ENCODE assay signal across 1 cellular context in the genomic region with DNA sequence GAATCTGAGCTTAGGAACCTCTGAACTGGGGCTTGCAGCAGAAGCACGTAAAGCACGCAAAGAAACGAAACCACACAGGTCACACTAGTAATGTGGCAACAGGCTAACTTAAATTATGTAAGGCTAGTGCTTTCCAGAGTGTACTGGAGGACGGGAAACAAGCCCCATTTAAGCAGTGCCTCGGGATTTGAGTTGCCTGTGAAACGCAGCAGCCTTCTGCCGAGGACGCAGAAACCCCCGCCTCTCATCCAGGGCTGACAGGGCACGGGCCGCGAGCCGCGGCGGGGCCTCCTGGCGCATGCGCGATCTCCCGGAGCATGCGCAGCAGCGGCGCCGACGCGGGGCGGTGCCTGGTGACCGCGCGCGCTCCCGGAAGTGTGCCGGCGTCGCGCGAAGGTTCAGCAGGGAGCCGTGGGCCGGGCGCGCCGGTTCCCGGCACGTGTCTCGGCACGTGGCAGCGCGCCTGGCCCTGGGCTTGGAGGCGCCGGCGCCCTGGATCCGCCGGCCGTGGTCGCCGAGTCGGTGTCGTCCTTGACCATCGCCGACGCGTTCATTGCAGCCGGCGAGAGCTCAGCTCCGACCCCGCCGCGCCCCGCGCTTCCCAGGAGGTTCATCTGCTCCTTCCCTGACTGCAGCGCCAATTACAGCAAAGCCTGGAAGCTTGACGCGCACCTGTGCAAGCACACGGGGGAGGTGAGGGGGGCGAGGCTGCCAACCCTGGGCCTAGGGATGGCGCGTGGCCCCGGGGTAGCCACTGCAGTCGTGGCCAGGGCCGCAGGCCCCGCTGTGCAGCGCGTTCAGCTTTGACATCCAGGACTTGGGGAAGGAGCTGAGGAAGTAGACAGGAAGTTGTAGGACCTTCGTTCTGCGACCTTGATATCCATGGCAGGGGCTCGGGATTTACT.
TF ChIP-seq lines count a peak whose summit lies in the region.

Gene GTF3A (plus strand): TSS at position 374 of the 905 bp plus-strand sequence.

TF ChIP-seq in K562, 482 proteins besides CTCF, POLR2A, EP300 and RAD21 (continued from another document and continues in another):
- TF ChIP-seq, protein P1, sequence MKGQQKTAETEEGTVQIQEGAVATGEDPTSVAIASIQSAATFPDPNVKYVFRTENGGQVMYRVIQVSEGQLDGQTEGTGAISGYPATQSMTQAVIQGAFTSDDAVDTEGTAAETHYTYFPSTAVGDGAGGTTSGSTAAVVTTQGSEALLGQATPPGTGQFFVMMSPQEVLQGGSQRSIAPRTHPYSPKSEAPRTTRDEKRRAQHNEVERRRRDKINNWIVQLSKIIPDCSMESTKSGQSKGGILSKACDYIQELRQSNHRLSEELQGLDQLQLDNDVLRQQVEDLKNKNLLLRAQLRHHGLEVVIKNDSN (CRISPR knock-in tag; IDR thresholded peaks at IDR 0.05) = peak; percentile 40; the same call in 1 of the 2 replicates
- TF ChIP-seq SOX6 (IDR thresholded peaks at IDR 0.05) = no peak
- TF ChIP-seq E2F3 (CRISPR knock-in tag; IDR thresholded peaks at IDR 0.05) = 0 out of 2 replicates have a peak, but pooled peaks have one; percentile 72
- no peak for TF ChIP-seq ARID2 (IDR thresholded peaks at IDR 0.05)
- TF ChIP-seq MEIS2 (IDR thresholded peaks at IDR 0.05; ENCODE audit: partially characterized antibody) = peak; percentile 98
- TF ChIP-seq ATF7 (IDR thresholded peaks at IDR 0.05) = peak; percentile 48; the same call in 1 of the 2 replicates
- TF ChIP-seq SAP30 (IDR thresholded peaks at IDR 0.05; ENCODE audit: borderline replicate concordance, insufficient read depth, low read depth, low read length, poor library complexity, severe bottlenecking) = peak; percentile 90
- TF ChIP-seq, protein P2, sequence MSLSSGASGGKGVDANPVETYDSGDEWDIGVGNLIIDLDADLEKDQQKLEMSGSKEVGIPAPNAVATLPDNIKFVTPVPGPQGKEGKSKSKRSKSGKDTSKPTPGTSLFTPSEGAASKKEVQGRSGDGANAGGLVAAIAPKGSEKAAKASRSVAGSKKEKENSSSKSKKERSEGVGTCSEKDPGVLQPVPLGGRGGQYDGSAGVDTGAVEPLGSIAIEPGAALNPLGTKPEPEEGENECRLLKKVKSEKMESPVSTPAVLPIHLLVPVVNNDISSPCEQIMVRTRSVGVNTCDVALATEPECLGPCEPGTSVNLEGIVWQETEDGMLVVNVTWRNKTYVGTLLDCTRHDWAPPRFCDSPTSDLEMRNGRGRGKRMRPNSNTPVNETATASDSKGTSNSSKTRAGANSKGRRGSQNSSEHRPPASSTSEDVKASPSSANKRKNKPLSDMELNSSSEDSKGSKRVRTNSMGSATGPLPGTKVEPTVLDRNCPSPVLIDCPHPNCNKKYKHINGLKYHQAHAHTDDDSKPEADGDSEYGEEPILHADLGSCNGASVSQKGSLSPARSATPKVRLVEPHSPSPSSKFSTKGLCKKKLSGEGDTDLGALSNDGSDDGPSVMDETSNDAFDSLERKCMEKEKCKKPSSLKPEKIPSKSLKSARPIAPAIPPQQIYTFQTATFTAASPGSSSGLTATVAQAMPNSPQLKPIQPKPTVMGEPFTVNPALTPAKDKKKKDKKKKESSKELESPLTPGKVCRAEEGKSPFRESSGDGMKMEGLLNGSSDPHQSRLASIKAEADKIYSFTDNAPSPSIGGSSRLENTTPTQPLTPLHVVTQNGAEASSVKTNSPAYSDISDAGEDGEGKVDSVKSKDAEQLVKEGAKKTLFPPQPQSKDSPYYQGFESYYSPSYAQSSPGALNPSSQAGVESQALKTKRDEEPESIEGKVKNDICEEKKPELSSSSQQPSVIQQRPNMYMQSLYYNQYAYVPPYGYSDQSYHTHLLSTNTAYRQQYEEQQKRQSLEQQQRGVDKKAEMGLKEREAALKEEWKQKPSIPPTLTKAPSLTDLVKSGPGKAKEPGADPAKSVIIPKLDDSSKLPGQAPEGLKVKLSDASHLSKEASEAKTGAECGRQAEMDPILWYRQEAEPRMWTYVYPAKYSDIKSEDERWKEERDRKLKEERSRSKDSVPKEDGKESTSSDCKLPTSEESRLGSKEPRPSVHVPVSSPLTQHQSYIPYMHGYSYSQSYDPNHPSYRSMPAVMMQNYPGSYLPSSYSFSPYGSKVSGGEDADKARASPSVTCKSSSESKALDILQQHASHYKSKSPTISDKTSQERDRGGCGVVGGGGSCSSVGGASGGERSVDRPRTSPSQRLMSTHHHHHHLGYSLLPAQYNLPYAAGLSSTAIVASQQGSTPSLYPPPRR (CRISPR knock-in tag; IDR thresholded peaks at IDR 0.05; ENCODE audit: borderline replicate concordance) = peak; percentile 19; the same call in 1 of the 2 replicates
- TF ChIP-seq L3MBTL2 (IDR thresholded peaks at IDR 0.05) = peak; percentile 97
- TF ChIP-seq MYC (IDR thresholded peaks at IDR 0.05; ENCODE audit: low read depth, low read length) = peak; percentile 98
- 0 out of 2 replicates have a peak, but pooled peaks have one; percentile 40 for TF ChIP-seq MYC (CRISPR knock-in tag; IDR thresholded peaks at IDR 0.05; ENCODE audit: borderline replicate concordance, low read depth)
- TF ChIP-seq ZNF311 (CRISPR knock-in tag; IDR thresholded peaks at IDR 0.05) = 0 out of 2 replicates have a peak, but pooled peaks have one; percentile 26
- peak; percentile 44; the same call in 1 of the 2 replicates for TF ChIP-seq POLR2AphosphoS5 (IDR thresholded peaks at IDR 0.05; ENCODE audit: control insufficient read depth, insufficient read depth, low read depth, low read length)
- peak; percentile 43; the same call in 1 of the 2 replicates for TF ChIP-seq IRF2 (CRISPR knock-in tag; IDR thresholded peaks at IDR 0.05)
- peak; percentile 72 for TF ChIP-seq FIP1L1 (IDR thresholded peaks at IDR 0.05; ENCODE audit: low read depth, low read length, poor library complexity, severe bottlenecking)
- TF ChIP-seq LARP7 (IDR thresholded peaks at IDR 0.05) = no peak
- TF ChIP-seq GABPB1 (CRISPR knock-in tag; IDR thresholded peaks at IDR 0.05) = peak; percentile 62
- TF ChIP-seq, protein P3, sequence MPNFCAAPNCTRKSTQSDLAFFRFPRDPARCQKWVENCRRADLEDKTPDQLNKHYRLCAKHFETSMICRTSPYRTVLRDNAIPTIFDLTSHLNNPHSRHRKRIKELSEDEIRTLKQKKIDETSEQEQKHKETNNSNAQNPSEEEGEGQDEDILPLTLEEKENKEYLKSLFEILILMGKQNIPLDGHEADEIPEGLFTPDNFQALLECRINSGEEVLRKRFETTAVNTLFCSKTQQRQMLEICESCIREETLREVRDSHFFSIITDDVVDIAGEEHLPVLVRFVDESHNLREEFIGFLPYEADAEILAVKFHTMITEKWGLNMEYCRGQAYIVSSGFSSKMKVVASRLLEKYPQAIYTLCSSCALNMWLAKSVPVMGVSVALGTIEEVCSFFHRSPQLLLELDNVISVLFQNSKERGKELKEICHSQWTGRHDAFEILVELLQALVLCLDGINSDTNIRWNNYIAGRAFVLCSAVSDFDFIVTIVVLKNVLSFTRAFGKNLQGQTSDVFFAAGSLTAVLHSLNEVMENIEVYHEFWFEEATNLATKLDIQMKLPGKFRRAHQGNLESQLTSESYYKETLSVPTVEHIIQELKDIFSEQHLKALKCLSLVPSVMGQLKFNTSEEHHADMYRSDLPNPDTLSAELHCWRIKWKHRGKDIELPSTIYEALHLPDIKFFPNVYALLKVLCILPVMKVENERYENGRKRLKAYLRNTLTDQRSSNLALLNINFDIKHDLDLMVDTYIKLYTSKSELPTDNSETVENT (CRISPR knock-in tag; IDR thresholded peaks at IDR 0.05) = peak; percentile 71; the same call in 1 of the 2 replicates
- TF ChIP-seq RBBP5 (IDR thresholded peaks at IDR 0.05; ENCODE audit: borderline replicate concordance, insufficient read depth, low read length, poor library complexity, severe bottlenecking) = peak; percentile 75
- TF ChIP-seq KAT2B (IDR thresholded peaks at IDR 0.05; ENCODE audit: low read depth, low read length) = no peak
- TF ChIP-seq POLR2G (IDR thresholded peaks at IDR 0.05; ENCODE audit: low read depth, low read length) = peak; percentile 83
- peak; percentile 93 for TF ChIP-seq NR3C1 (CRISPR knock-in tag; IDR thresholded peaks at IDR 0.05)
- 0 out of 2 replicates have a peak, but pooled peaks have one; percentile 24 for TF ChIP-seq NBN (IDR thresholded peaks at IDR 0.05; ENCODE audit: low read depth)
- no peak for TF ChIP-seq GTF2A2 (tag; IDR thresholded peaks at IDR 0.05)
- TF ChIP-seq ATF1 (CRISPR knock-in tag; IDR thresholded peaks at IDR 0.05) = no peak
- peak; percentile 52 for TF ChIP-seq ATF1 (tag; IDR thresholded peaks at IDR 0.05)
- TF ChIP-seq, protein P4, sequence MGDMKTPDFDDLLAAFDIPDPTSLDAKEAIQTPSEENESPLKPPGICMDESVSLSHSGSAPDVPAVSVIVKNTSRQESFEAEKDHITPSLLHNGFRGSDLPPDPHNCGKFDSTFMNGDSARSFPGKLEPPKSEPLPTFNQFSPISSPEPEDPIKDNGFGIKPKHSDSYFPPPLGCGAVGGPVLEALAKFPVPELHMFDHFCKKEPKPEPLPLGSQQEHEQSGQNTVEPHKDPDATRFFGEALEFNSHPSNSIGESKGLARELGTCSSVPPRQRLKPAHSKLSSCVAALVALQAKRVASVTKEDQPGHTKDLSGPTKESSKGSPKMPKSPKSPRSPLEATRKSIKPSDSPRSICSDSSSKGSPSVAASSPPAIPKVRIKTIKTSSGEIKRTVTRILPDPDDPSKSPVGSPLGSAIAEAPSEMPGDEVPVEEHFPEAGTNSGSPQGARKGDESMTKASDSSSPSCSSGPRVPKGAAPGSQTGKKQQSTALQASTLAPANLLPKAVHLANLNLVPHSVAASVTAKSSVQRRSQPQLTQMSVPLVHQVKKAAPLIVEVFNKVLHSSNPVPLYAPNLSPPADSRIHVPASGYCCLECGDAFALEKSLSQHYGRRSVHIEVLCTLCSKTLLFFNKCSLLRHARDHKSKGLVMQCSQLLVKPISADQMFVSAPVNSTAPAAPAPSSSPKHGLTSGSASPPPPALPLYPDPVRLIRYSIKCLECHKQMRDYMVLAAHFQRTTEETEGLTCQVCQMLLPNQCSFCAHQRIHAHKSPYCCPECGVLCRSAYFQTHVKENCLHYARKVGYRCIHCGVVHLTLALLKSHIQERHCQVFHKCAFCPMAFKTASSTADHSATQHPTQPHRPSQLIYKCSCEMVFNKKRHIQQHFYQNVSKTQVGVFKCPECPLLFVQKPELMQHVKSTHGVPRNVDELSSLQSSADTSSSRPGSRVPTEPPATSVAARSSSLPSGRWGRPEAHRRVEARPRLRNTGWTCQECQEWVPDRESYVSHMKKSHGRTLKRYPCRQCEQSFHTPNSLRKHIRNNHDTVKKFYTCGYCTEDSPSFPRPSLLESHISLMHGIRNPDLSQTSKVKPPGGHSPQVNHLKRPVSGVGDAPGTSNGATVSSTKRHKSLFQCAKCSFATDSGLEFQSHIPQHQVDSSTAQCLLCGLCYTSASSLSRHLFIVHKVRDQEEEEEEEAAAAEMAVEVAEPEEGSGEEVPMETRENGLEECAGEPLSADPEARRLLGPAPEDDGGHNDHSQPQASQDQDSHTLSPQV (IDR thresholded peaks at IDR 0.05) = peak; percentile 90
- peak; percentile 55 for TF ChIP-seq SUPT5H (IDR thresholded peaks at IDR 0.05)
- no peak for TF ChIP-seq ZNF133 (CRISPR knock-in tag; IDR thresholded peaks at IDR 0.05)
- peak; percentile 82 for TF ChIP-seq RBFOX2 (IDR thresholded peaks at IDR 0.05; ENCODE audit: low read depth, low read length)
- peak; percentile 94 for TF ChIP-seq CXXC5 (CRISPR knock-in tag; IDR thresholded peaks at IDR 0.05)
- TF ChIP-seq EP400 (IDR thresholded peaks at IDR 0.05) = peak; percentile 78; the same call in 1 of the 2 replicates
- peak; percentile 64 for TF ChIP-seq CTBP1 (IDR thresholded peaks at IDR 0.05; ENCODE audit: borderline replicate concordance)
- TF ChIP-seq, protein P5, sequence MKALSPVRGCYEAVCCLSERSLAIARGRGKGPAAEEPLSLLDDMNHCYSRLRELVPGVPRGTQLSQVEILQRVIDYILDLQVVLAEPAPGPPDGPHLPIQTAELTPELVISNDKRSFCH (CRISPR knock-in tag; IDR thresholded peaks at IDR 0.05) = no peak
- TF ChIP-seq, protein P5 (tag; IDR thresholded peaks at IDR 0.05) = 0 out of 2 replicates have a peak, but pooled peaks have one; percentile 28
- peak; percentile 76; the same call in 1 of the 2 replicates for TF ChIP-seq ETS1 (conservative IDR thresholded peaks at IDR 0.05; ENCODE audit: control insufficient read depth, low read depth, low read length)
- TF ChIP-seq, protein P6, sequence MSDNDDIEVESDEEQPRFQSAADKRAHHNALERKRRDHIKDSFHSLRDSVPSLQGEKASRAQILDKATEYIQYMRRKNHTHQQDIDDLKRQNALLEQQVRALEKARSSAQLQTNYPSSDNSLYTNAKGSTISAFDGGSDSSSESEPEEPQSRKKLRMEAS (CRISPR knock-in tag; IDR thresholded peaks at IDR 0.05) = peak; percentile 95
- TF ChIP-seq MXI1 (IDR thresholded peaks at IDR 0.05; ENCODE audit: low read depth, low read length) = 0 out of 2 replicates have a peak, but pooled peaks have one; percentile 43
- TF ChIP-seq FOXP1 (CRISPR knock-in tag; IDR thresholded peaks at IDR 0.05) = peak; percentile 69
- no peak for TF ChIP-seq TBL1XR1 (IDR thresholded peaks at IDR 0.05; ENCODE audit: low read length in 2 of 2)
- TF ChIP-seq CREM (IDR thresholded peaks at IDR 0.05; ENCODE audit: low read depth) = 0 out of 2 replicates have a peak, but pooled peaks have one; percentile 6
- peak; percentile 76 for TF ChIP-seq GMEB1 (CRISPR knock-in tag; IDR thresholded peaks at IDR 0.05)
